14 cellular contexts compared by ENCODE assay signal in the genomic region with DNA sequence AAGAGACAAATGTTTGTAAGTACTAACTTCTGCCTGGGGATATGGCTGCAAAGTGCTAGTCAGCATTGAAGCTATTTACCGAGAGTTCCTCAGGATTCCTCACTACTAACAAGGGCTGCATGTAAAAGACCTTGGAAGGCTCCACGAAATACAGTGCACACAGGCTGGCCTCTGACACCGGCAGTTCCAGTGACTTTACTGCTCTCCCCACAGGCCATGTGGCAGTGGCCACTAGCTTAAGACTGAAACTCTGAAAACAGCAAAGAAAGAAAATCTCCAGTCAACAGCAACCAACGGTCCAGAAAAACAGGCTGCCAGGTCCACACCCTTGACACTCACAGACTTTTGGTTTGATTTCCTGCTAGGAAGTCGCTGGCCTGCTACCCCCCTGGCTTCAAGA. TPM values are rescaled to one million over a fixed set of nuclear protein-coding genes. Genes with fewer than 3 reads are reported as not detected.
A peak's percentile ranks its signal among the peaks of the same experiment; 100 is the strongest.
DNase-seq lines count a peak whose midpoint lies in the region; ATAC-seq and TF ChIP-seq lines count a peak whose summit lies in the region.
"Had no signal": no experiment of that assay in that cellular context is flagged by ENCODE, and none has a peak within 500 bp of the region (broad histone marks: within the 10 kb centered on the region; RNA-seq: fewer than 3 reads in every experiment).

No MANE protein-coding gene starts in this region.

- no peaks in the 10 kb centered on the region for H3K27me3 Mint-ChIP-seq in CD4-positive, alpha-beta memory T cell
- no peaks in the 10 kb centered on the region for H3K27me3 Mint-ChIP-seq in dendritic cell treated with granulocyte-macrophage colony-stimulating factor and Interleukin-4, amounts not matched to agents 40 ng/mL and 50 ng/mL, for 4 days
- H3K27me3 Mint-ChIP-seq in nephron (ENCODE audit: low read depth) = no peaks in the 10 kb centered on the region

- H3K4me3 Mint-ChIP-seq in CD4-positive, alpha-beta memory T cell = peak overlapping the region in 2 of 8 donors; percentile 6 to 7
- H3K4me3 Mint-ChIP-seq in dendritic cell treated with granulocyte-macrophage colony-stimulating factor and Interleukin-4, amounts not matched to agents 40 ng/mL and 50 ng/mL, for 4 days = no peak overlapping the region
- no peak overlapping the region for H3K4me3 Mint-ChIP-seq in nephron

- H3K36me3 ChIP-seq in CD4-positive, alpha-beta memory T cell (ENCODE audit: insufficient read depth, low read length) = no peaks in the 10 kb centered on the region

- H3K4me1 ChIP-seq in CD4-positive, alpha-beta memory T cell (ENCODE audit: insufficient read depth, low read length) = peaks cover 46% of the 10 kb centered on the region

- no peak for ATAC-seq in HG03175 (IDR thresholded peaks at IDR 0.05; ENCODE audit: unreplicated experiment)
- ATAC-seq: activated CD4-positive, CD25-positive, alpha-beta regulatory T cell treated with anti-CD3 and anti-CD28 coated beads, Interleukin-2, amount 50 U/mL, for 24 hours had no signal

- peaks cover under 1 to 8% of the 10 kb centered on the region in 2 donors for H3K36me3 Mint-ChIP-seq in CD4-positive, alpha-beta memory T cell
- peaks cover 18% of the 10 kb centered on the region for H3K36me3 Mint-ChIP-seq in dendritic cell treated with granulocyte-macrophage colony-stimulating factor and Interleukin-4, amounts not matched to agents 40 ng/mL and 50 ng/mL, for 4 days (ENCODE audit: low read depth)
- peaks cover 5% of the 10 kb centered on the region for H3K36me3 Mint-ChIP-seq in nephron (ENCODE audit: low read depth)

- POLR2A ChIA-PET in CD4-positive, alpha-beta memory T cell (lab: Charles Lee; ENCODE audit: partially characterized antibody) = interaction anchor here (0.7 kb wide), 1 partner anchor 14 kb away, joined by 3 read pairs; no protein-coding TSS in a partner anchor

- TF ChIP-seq CTCF in nephron (IDR thresholded peaks at IDR 0.05; ENCODE audit: unreplicated experiment in 3 of 3) = no peak

- intact Hi-C loops in CD4-positive, alpha-beta memory T cell (cut with micrococcal nuclease) = no loop called here
- intact Hi-C loops in dendritic cell treated with granulocyte-macrophage colony-stimulating factor and Interleukin-4, amounts not matched to agents 40 ng/mL and 50 ng/mL, for 4 days (cut with micrococcal nuclease) = no loop called here

- H3K9me3 ChIP-seq in CD4-positive, alpha-beta memory T cell (ENCODE audit: control insufficient read depth in 1 of 2, low read length in 2 of 2) = no peaks in the 10 kb centered on the region

- H3K27ac Mint-ChIP-seq in CD4-positive, alpha-beta memory T cell = peak overlapping the region in 5 of 7 donors; percentile 48 to 81 (median 68)
- peak overlapping the region; percentile 94 for H3K27ac Mint-ChIP-seq in dendritic cell treated with granulocyte-macrophage colony-stimulating factor and Interleukin-4, amounts not matched to agents 40 ng/mL and 50 ng/mL, for 4 days
- H3K27ac Mint-ChIP-seq in nephron = peak overlapping the region in 2 of 3 experiments; percentile 12 to 84

- no peak for DNase-seq in CD4-positive, alpha-beta memory T cell
- peak in 42 of 76 experiments; percentile 1 to 53 (median 25) for DNase-seq in HUDEP-2 (lab: John Stamatoyannopoulos, UW; ENCODE audit: unreplicated experiment in 76 of 76)
- no peak for DNase-seq in NK-92 (lab: John Stamatoyannopoulos, UW; ENCODE audit: unreplicated experiment)
- DNase-seq in glomerular visceral epithelial cell (ENCODE audit: extremely low spot score) = no peak
- DNase-seq: activated T-cell treated with anti-CD3 and anti-CD28 coated beads, Interleukin-2, amount 50 U/mL, for 48 hours; effector memory CD4-positive, alpha-beta T cell; NCI-H1048; NCI-H2227 treated with DMSO at 0.1 percent for 48 hours; stimulated activated CD4-positive, alpha-beta T cell treated with anti-CD3 and anti-CD28 coated beads, Interleukin-1b, Interleukin-23, amount 100 ng/mL, for 48 hours had no signal

- no peaks in the 10 kb centered on the region for H3K27me3 ChIP-seq in CD4-positive, alpha-beta memory T cell (ENCODE audit: insufficient read depth, low read length)

- H3K4me1 Mint-ChIP-seq in CD4-positive, alpha-beta memory T cell = peaks cover 32 to 50% (median 42%) of the 10 kb centered on the region in 4 donors
- H3K4me1 Mint-ChIP-seq in dendritic cell treated with granulocyte-macrophage colony-stimulating factor and Interleukin-4, amounts not matched to agents 40 ng/mL and 50 ng/mL, for 4 days (ENCODE audit: low read depth) = peaks cover 51% of the 10 kb centered on the region
- H3K4me1 Mint-ChIP-seq in nephron = peaks cover 33% of the 10 kb centered on the region

- CTCF ChIA-PET in CD4-positive, alpha-beta memory T cell (lab: Charles Lee; ENCODE audit: partially characterized antibody) = interaction anchor here (1.0 to 2.2 kb wide), 3 partner anchors 10 to 19 kb away, joined by 3 to 4 read pairs (median 4); a partner anchor contains a TSS

- H3K4me3 ChIP-seq in CD4-positive, alpha-beta memory T cell (ENCODE audit: low read length in 2 of 2) = no peak overlapping the region

- no peaks in the 10 kb centered on the region for H3K9me3 Mint-ChIP-seq in CD4-positive, alpha-beta memory T cell
- H3K9me3 Mint-ChIP-seq in dendritic cell treated with granulocyte-macrophage colony-stimulating factor and Interleukin-4, amounts not matched to agents 40 ng/mL and 50 ng/mL, for 4 days = no peaks in the 10 kb centered on the region
- no peaks in the 10 kb centered on the region for H3K9me3 Mint-ChIP-seq in nephron

- H3K27ac ChIP-seq in CD4-positive, alpha-beta memory T cell (ENCODE audit: low read depth, low read length) = no peak overlapping the region
- H3K27ac ChIP-seq: C4-2B had no signal

RNA-seq across cellular contexts. Expression of a gene that starts 11.1 kb away (rescaled TPM):
- 1 to 10 TPM; 7.4 TPM for total RNA-seq in CD4-positive, alpha-beta memory T cell
- 1 to 10 TPM in 1 of 2 donors, under 1 TPM in 1; 0.11 to 2.1 TPM for polyA plus RNA-seq in CD4-positive, alpha-beta memory T cell

Comparison
In these comparisons a context has a peak if more than half of its experiments do, and no peak if none do; other contexts are left out.
1. DNase-seq: peak in HUDEP-2 (42 of 76); none in CD4-positive, alpha-beta memory T cell (0 of 5), NK-92 (single experiment) and glomerular visceral epithelial cell (single experiment).
2. Peak in every context shown above with its lines, with median percentiles within 50 percentile points of each other: H3K27ac Mint-ChIP-seq.